8 cellular contexts compared by ENCODE assay signal in genomic region chr5:173736923-173737412, GRCh38.
DNase-seq lines count a peak whose midpoint lies in the region; ATAC-seq and TF ChIP-seq lines count a peak whose summit lies in the region.

No MANE protein-coding gene starts in this region.

- H3K36me3 ChIP-seq in spleen = no peaks in the 10 kb centered on the region

- peaks cover 4 to 44% (median 28%) of the 10 kb centered on the region in 6 donors for H3K4me1 ChIP-seq in spleen

- H3K27me3 ChIP-seq in spleen (replicated peaks in 1 of 7) = no peaks in the 10 kb centered on the region

- H3K27me3 Mint-ChIP-seq in T-helper 17 cell = no peaks in the 10 kb centered on the region

- H3K27ac Mint-ChIP-seq in T-helper 17 cell = peak overlapping the region; percentile 4

- no peaks in the 10 kb centered on the region for H3K36me3 Mint-ChIP-seq in T-helper 17 cell (ENCODE audit: low read depth)

- H3K27ac ChIP-seq in spleen = no peak overlapping the region

- H3K4me1 Mint-ChIP-seq in T-helper 17 cell = peaks cover 14% of the 10 kb centered on the region

- whole genome bisulfite sequencing in spleen, 5 donors = 31 to 46% (median 35%) methylated on average over 6 to 8 of the region's 8 CpGs

- no peaks in the 10 kb centered on the region for H3K9me3 ChIP-seq in T-helper 17 cell (ENCODE audit: control insufficient read depth, low read length, poor library complexity, severe bottlenecking)
- no peaks in the 10 kb centered on the region for H3K9me3 ChIP-seq in spleen

- ATAC-seq in GM19395 (IDR thresholded peaks at IDR 0.05; ENCODE audit: unreplicated experiment) = peak; percentile 76
- ATAC-seq in HG03108 (IDR thresholded peaks at IDR 0.05; ENCODE audit: unreplicated experiment) = peak; percentile 89
- peak; percentile 18 for ATAC-seq in T-helper 17 cell
- no peak for ATAC-seq in left lobe of liver

- intact Hi-C loops in spleen (cut with DNase I; ENCODE audit: low total_unique reads) = no loop called here

- DNase-seq in DMS53 (lab: John Stamatoyannopoulos, UW) = peak; percentile 94
- no peak for DNase-seq in T-helper 17 cell
- DNase-seq in left lobe of liver (ENCODE audit: low spot score) = no peak
- no peak for DNase-seq in NCI-H1930 (lab: John Stamatoyannopoulos, UW)
- no peak for DNase-seq in pons (ENCODE audit: low spot score)
- DNase-seq in spleen = no peak

- no peak for TF ChIP-seq POLR2A in spleen (IDR thresholded peaks at IDR 0.05)

- no peak overlapping the region for H3K4me3 ChIP-seq in spleen

- no peak for TF ChIP-seq CTCF in spleen (IDR thresholded peaks at IDR 0.05 in 8 of 11, conservative IDR thresholded peaks at IDR 0.05 in 3 of 11)

- no peak overlapping the region for H3K4me3 Mint-ChIP-seq in T-helper 17 cell
